In the genomic region with DNA sequence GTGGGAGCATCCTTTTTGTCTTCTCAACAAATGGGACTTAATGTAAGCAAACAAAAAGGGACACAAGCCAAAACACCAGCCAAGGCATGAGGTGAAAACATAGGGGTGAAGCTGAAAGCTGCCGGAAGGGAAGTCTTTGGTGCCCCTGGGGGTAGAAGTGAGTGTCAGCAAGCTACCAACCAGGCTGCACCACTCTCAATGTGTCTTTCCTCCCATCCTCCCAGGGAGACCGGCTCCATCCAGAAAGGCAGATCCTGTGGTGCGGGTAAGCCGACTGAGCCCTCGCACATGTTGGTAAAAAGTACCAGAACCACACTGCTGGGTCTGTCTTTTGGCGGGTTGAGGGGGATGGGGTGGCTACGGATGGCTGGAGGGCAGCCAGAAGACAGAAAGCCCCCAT, we compare ENCODE assay signal across 1 cellular context.
TF ChIP-seq lines count a peak whose summit lies in the region.

No MANE protein-coding gene starts in this region.

TF ChIP-seq in WTC11, 78 proteins besides CTCF, POLR2A, EP300 and RAD21 (continued from another document):
- TF ChIP-seq ZNF532 (CRISPR knock-in tag; IDR thresholded peaks at IDR 0.05; ENCODE audit: borderline replicate concordance): no peak
- TF ChIP-seq ERG (CRISPR knock-in tag; IDR thresholded peaks at IDR 0.05): no peak
- TF ChIP-seq NR2C2 (CRISPR knock-in tag; IDR thresholded peaks at IDR 0.05): no peak
- TF ChIP-seq ZNF317 (CRISPR knock-in tag; IDR thresholded peaks at IDR 0.05; ENCODE audit: borderline replicate concordance, low read depth): no peak
- TF ChIP-seq, protein P1, sequence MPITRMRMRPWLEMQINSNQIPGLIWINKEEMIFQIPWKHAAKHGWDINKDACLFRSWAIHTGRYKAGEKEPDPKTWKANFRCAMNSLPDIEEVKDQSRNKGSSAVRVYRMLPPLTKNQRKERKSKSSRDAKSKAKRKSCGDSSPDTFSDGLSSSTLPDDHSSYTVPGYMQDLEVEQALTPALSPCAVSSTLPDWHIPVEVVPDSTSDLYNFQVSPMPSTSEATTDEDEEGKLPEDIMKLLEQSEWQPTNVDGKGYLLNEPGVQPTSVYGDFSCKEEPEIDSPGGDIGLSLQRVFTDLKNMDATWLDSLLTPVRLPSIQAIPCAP (CRISPR knock-in tag; IDR thresholded peaks at IDR 0.05): no peak
